1 cellular context compared by ENCODE assay signal in genomic region chr16:54080524-54081008, GRCh38.
TF ChIP-seq lines count a peak whose summit lies in the region.

No MANE protein-coding gene starts in this region.

TF ChIP-seq in HepG2, 621 proteins besides CTCF, POLR2A, EP300 and RAD21 (continued from another document and continues in another):
- TF ChIP-seq ZMAT3 (CRISPR knock-in tag; conservative IDR thresholded peaks at IDR 0.05): peak; percentile 81; the same call in 1 of the 2 replicates
- TF ChIP-seq ZZZ3 (CRISPR knock-in tag; IDR thresholded peaks at IDR 0.05; ENCODE audit: borderline replicate concordance): no peak
- no peak for TF ChIP-seq IKZF4 (CRISPR knock-in tag; IDR thresholded peaks at IDR 0.05; ENCODE audit: borderline replicate concordance, low read depth, not compliant biosample characterization)
- no peak for TF ChIP-seq MNT (IDR thresholded peaks at IDR 0.05)
- peak; percentile 60; the same call in 1 of the 2 replicates for TF ChIP-seq ARNT2 (CRISPR knock-in tag; IDR thresholded peaks at IDR 0.05; ENCODE audit: low read depth)
- no peak for TF ChIP-seq MYC (CRISPR knock-in tag; IDR thresholded peaks at IDR 0.05; ENCODE audit: borderline replicate concordance)
- 0 out of 2 replicates have a peak, but pooled peaks have one; percentile 41 for TF ChIP-seq ZNF142 (CRISPR knock-in tag; IDR thresholded peaks at IDR 0.05)
- no peak for TF ChIP-seq ZNF562 (CRISPR knock-in tag; IDR thresholded peaks at IDR 0.05; ENCODE audit: borderline replicate concordance)
- peak; percentile 68; the same call in 1 of the 2 replicates for TF ChIP-seq IKZF5 (CRISPR knock-in tag; IDR thresholded peaks at IDR 0.05)
- TF ChIP-seq ZNF230 (CRISPR knock-in tag; IDR thresholded peaks at IDR 0.05): no peak
- TF ChIP-seq ZNF549 (CRISPR knock-in tag; IDR thresholded peaks at IDR 0.05): no peak
- peak; percentile 86; the same call in 1 of the 2 replicates for TF ChIP-seq ZSCAN9 (CRISPR knock-in tag; IDR thresholded peaks at IDR 0.05; ENCODE audit: borderline replicate concordance)
- 0 out of 2 replicates have a peak, but pooled peaks have one; percentile 61 for TF ChIP-seq STAT6 (CRISPR knock-in tag; IDR thresholded peaks at IDR 0.05; ENCODE audit: borderline replicate concordance)
- TF ChIP-seq NONO (IDR thresholded peaks at IDR 0.05): no peak
- TF ChIP-seq NONO (CRISPR knock-in tag; conservative IDR thresholded peaks at IDR 0.05): peak; percentile 37; the same call in 1 of the 2 replicates
- no peak; the same call in 1 of the 2 replicates for TF ChIP-seq ZNF281 (CRISPR knock-in tag; IDR thresholded peaks at IDR 0.05; ENCODE audit: borderline replicate concordance)
- TF ChIP-seq, protein P1, sequence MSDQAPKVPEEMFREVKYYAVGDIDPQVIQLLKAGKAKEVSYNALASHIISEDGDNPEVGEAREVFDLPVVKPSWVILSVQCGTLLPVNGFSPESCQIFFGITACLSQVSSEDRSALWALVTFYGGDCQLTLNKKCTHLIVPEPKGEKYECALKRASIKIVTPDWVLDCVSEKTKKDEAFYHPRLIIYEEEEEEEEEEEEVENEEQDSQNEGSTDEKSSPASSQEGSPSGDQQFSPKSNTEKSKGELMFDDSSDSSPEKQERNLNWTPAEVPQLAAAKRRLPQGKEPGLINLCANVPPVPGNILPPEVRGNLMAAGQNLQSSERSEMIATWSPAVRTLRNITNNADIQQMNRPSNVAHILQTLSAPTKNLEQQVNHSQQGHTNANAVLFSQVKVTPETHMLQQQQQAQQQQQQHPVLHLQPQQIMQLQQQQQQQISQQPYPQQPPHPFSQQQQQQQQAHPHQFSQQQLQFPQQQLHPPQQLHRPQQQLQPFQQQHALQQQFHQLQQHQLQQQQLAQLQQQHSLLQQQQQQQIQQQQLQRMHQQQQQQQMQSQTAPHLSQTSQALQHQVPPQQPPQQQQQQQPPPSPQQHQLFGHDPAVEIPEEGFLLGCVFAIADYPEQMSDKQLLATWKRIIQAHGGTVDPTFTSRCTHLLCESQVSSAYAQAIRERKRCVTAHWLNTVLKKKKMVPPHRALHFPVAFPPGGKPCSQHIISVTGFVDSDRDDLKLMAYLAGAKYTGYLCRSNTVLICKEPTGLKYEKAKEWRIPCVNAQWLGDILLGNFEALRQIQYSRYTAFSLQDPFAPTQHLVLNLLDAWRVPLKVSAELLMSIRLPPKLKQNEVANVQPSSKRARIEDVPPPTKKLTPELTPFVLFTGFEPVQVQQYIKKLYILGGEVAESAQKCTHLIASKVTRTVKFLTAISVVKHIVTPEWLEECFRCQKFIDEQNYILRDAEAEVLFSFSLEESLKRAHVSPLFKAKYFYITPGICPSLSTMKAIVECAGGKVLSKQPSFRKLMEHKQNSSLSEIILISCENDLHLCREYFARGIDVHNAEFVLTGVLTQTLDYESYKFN (CRISPR knock-in tag; conservative IDR thresholded peaks at IDR 0.05): peak; percentile 71
- TF ChIP-seq ZNF317 (CRISPR knock-in tag; IDR thresholded peaks at IDR 0.05): no peak
- TF ChIP-seq ZNF543 (CRISPR knock-in tag; IDR thresholded peaks at IDR 0.05): no peak
- TF ChIP-seq ARHGAP35 (CRISPR knock-in tag; IDR thresholded peaks at IDR 0.05; ENCODE audit: borderline replicate concordance): no peak
- no peak for TF ChIP-seq ZSCAN22 (CRISPR knock-in tag; IDR thresholded peaks at IDR 0.05)
- TF ChIP-seq FOXM1 (CRISPR knock-in tag; IDR thresholded peaks at IDR 0.05): no peak
- TF ChIP-seq HDAC2 (CRISPR knock-in tag; IDR thresholded peaks at IDR 0.05): peak; percentile 55; the same call in 1 of the 2 replicates
- TF ChIP-seq, protein P2, sequence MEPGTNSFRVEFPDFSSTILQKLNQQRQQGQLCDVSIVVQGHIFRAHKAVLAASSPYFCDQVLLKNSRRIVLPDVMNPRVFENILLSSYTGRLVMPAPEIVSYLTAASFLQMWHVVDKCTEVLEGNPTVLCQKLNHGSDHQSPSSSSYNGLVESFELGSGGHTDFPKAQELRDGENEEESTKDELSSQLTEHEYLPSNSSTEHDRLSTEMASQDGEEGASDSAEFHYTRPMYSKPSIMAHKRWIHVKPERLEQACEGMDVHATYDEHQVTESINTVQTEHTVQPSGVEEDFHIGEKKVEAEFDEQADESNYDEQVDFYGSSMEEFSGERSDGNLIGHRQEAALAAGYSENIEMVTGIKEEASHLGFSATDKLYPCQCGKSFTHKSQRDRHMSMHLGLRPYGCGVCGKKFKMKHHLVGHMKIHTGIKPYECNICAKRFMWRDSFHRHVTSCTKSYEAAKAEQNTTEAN (CRISPR knock-in tag; conservative IDR thresholded peaks at IDR 0.05): 0 out of 2 replicates have a peak, but pooled peaks have one; percentile 31
- TF ChIP-seq ARID2 (CRISPR knock-in tag; IDR thresholded peaks at IDR 0.05; ENCODE audit: borderline replicate concordance): no peak
- no peak for TF ChIP-seq NFE2L1 (CRISPR knock-in tag; IDR thresholded peaks at IDR 0.05; ENCODE audit: borderline replicate concordance)
- TF ChIP-seq, protein P3, sequence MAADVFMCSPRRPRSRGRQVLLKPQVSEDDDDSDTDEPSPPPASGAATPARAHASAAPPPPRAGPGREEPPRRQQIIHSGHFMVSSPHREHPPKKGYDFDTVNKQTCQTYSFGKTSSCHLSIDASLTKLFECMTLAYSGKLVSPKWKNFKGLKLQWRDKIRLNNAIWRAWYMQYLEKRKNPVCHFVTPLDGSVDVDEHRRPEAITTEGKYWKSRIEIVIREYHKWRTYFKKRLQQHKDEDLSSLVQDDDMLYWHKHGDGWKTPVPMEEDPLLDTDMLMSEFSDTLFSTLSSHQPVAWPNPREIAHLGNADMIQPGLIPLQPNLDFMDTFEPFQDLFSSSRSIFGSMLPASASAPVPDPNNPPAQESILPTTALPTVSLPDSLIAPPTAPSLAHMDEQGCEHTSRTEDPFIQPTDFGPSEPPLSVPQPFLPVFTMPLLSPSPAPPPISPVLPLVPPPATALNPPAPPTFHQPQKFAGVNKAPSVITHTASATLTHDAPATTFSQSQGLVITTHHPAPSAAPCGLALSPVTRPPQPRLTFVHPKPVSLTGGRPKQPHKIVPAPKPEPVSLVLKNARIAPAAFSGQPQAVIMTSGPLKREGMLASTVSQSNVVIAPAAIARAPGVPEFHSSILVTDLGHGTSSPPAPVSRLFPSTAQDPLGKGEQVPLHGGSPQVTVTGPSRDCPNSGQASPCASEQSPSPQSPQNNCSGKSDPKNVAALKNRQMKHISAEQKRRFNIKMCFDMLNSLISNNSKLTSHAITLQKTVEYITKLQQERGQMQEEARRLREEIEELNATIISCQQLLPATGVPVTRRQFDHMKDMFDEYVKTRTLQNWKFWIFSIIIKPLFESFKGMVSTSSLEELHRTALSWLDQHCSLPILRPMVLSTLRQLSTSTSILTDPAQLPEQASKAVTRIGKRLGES (CRISPR knock-in tag; IDR thresholded peaks at IDR 0.05; ENCODE audit: borderline replicate concordance): 0 out of 2 replicates have a peak, but pooled peaks have one; percentile 30
- TF ChIP-seq, protein P4, sequence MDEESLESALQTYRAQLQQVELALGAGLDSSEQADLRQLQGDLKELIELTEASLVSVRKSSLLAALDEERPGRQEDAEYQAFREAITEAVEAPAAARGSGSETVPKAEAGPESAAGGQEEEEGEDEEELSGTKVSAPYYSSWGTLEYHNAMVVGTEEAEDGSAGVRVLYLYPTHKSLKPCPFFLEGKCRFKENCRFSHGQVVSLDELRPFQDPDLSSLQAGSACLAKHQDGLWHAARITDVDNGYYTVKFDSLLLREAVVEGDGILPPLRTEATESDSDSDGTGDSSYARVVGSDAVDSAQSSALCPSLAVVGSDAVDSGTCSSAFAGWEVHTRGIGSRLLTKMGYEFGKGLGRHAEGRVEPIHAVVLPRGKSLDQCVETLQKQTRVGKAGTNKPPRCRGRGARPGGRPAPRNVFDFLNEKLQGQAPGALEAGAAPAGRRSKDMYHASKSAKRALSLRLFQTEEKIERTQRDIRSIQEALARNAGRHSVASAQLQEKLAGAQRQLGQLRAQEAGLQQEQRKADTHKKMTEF (CRISPR knock-in tag; IDR thresholded peaks at IDR 0.05): peak; percentile 84
- TF ChIP-seq ISL2 (CRISPR knock-in tag; IDR thresholded peaks at IDR 0.05): no peak
- peak; percentile 40 for TF ChIP-seq SALL1 (CRISPR knock-in tag; IDR thresholded peaks at IDR 0.05)
- TF ChIP-seq BHLHE40 (IDR thresholded peaks at IDR 0.05; ENCODE audit: low read length): peak; percentile 75
